Comparison of ENCODE assay signal across 13 cellular contexts in genomic region chr11:64881476-64881875, GRCh38. TPM values are rescaled to one million over a fixed set of nuclear protein-coding genes. Genes with fewer than 3 reads are reported as not detected.
DNase-seq lines count a peak whose midpoint lies in the region; ATAC-seq and TF ChIP-seq lines count a peak whose summit lies in the region.
"Had no signal": no experiment of that assay in that cellular context is flagged by ENCODE, and none has a peak within 500 bp of the region (broad histone marks: within the 10 kb centered on the region; RNA-seq: fewer than 3 reads in every experiment).

No MANE protein-coding gene starts in this region.

- no peak for TF ChIP-seq CTCF in HEK293 (tag by site-specific recombination; IDR thresholded peaks at IDR 0.05)

- H3K9me3 ChIP-seq in CD4-positive, CD25-positive, alpha-beta regulatory T cell (ENCODE audit: control insufficient read depth in 2 of 2, low read length in 2 of 2), result no peaks in the 10 kb centered on the region
- no peaks in the 10 kb centered on the region for H3K9me3 ChIP-seq in HEK293 (ENCODE audit: control insufficient read depth, insufficient read depth, low read depth, low read length)

- H3K36me3 ChIP-seq in CD4-positive, CD25-positive, alpha-beta regulatory T cell (ENCODE audit: control insufficient read depth, insufficient read depth, low read length), result peaks cover 4% of the 10 kb centered on the region
- no peaks in the 10 kb centered on the region for H3K36me3 ChIP-seq in HEK293 (ENCODE audit: control insufficient read depth in 2 of 2, insufficient read depth in 1 of 2, low read length in 2 of 2)

- H3K4me3 Mint-ChIP-seq in CD4-positive, CD25-positive, alpha-beta regulatory T cell, result peak overlapping the region in 2 of 4 donors; percentile 68 to 100
- H3K4me3 Mint-ChIP-seq in activated naive CD8-positive, alpha-beta T cell, result peak overlapping the region; percentile 40
- no peak overlapping the region for H3K4me3 Mint-ChIP-seq in natural killer cell treated with Interleukin-12 subunit alpha and Interleukin-12 subunit beta and Interleukin-15 and Interleukin-18, amount 100 ng/mL, for 72 hours
- H3K4me3 Mint-ChIP-seq: memory B cell, WTC11 had no signal

- CTCF ChIA-PET in HEK293 (lab: Yijun Ruan, JAX), result interaction anchor here (1.5 kb wide), 1 partner anchor 94 kb away, joined by 3 read pairs; no protein-coding TSS in a partner anchor

- ATAC-seq in CD4-positive, CD25-positive, alpha-beta regulatory T cell (ENCODE audit: low read depth in 2 of 2), result no peak
- ATAC-seq in natural killer cell treated with Interleukin-12 subunit alpha and Interleukin-12 subunit beta and Interleukin-15 and Interleukin-18, amount 100 ng/mL, for 72 hours, result no peak
- ATAC-seq: WTC11 had no signal

- peaks cover 45% of the 10 kb centered on the region for H3K4me1 ChIP-seq in CD4-positive, CD25-positive, alpha-beta regulatory T cell (ENCODE audit: control insufficient read depth, insufficient read depth, low read length, poor library complexity, severe bottlenecking)
- no peaks in the 10 kb centered on the region for H3K4me1 ChIP-seq in HEK293 (ENCODE audit: control insufficient read depth, insufficient read depth, low read length)

- POLR2A ChIA-PET in HEK293 (lab: Yijun Ruan, JAX), result no interaction called here

- H3K9me3 Mint-ChIP-seq in CD4-positive, CD25-positive, alpha-beta regulatory T cell, result peaks cover 0 to 3% (median 0%) of the 10 kb centered on the region in 7 donors
- no peaks in the 10 kb centered on the region for H3K9me3 Mint-ChIP-seq in activated naive CD8-positive, alpha-beta T cell (ENCODE audit: low read depth)
- no peaks in the 10 kb centered on the region for H3K9me3 Mint-ChIP-seq in natural killer cell treated with Interleukin-12 subunit alpha and Interleukin-12 subunit beta and Interleukin-15 and Interleukin-18, amount 100 ng/mL, for 72 hours
- H3K9me3 Mint-ChIP-seq: memory B cell, WTC11 had no signal

- no peaks in the 10 kb centered on the region for H3K27me3 Mint-ChIP-seq in CD4-positive, CD25-positive, alpha-beta regulatory T cell
- no peaks in the 10 kb centered on the region for H3K27me3 Mint-ChIP-seq in activated naive CD8-positive, alpha-beta T cell
- H3K27me3 Mint-ChIP-seq in natural killer cell treated with Interleukin-12 subunit alpha and Interleukin-12 subunit beta and Interleukin-15 and Interleukin-18, amount 100 ng/mL, for 72 hours, result no peaks in the 10 kb centered on the region
- H3K27me3 Mint-ChIP-seq: memory B cell had no signal

- DNase-seq in CD4-positive, CD25-positive, alpha-beta regulatory T cell, result no peak
- no peak for DNase-seq in natural killer cell treated with Interleukin-12 subunit alpha and Interleukin-12 subunit beta and Interleukin-15 and Interleukin-18, amount 100 ng/mL, for 72 hours (ENCODE audit: low spot score)
- no peak for DNase-seq in NK-92 treated with Interleukin-12 subunit alpha and Interleukin-12 subunit beta, amount 100 ng/mL, for 24 hours (lab: John Stamatoyannopoulos, UW)
- DNase-seq in cerebellum (ENCODE audit: low spot score) (no peak), hippocampal formation (lab: John Stamatoyannopoulos, UW) (no peak)
- DNase-seq: NCI-H82 had no signal

- peaks cover 11% of the 10 kb centered on the region for H3K36me3 Mint-ChIP-seq in CD4-positive, CD25-positive, alpha-beta regulatory T cell
- no peaks in the 10 kb centered on the region for H3K36me3 Mint-ChIP-seq in activated naive CD8-positive, alpha-beta T cell
- peaks cover 3% of the 10 kb centered on the region for H3K36me3 Mint-ChIP-seq in natural killer cell treated with Interleukin-12 subunit alpha and Interleukin-12 subunit beta and Interleukin-15 and Interleukin-18, amount 100 ng/mL, for 72 hours
- H3K36me3 Mint-ChIP-seq: WTC11 had no signal

- H3K4me1 Mint-ChIP-seq in CD4-positive, CD25-positive, alpha-beta regulatory T cell, result peaks cover 7 to 49% (median 37%) of the 10 kb centered on the region in 4 donors
- peaks cover 52% of the 10 kb centered on the region for H3K4me1 Mint-ChIP-seq in activated naive CD8-positive, alpha-beta T cell (ENCODE audit: low read depth)
- H3K4me1 Mint-ChIP-seq in natural killer cell treated with Interleukin-12 subunit alpha and Interleukin-12 subunit beta and Interleukin-15 and Interleukin-18, amount 100 ng/mL, for 72 hours (ENCODE audit: low read depth in 2 of 2), result peaks cover 54 to 60% of the 10 kb centered on the region in 2 donors

- no peaks in the 10 kb centered on the region for H3K27me3 ChIP-seq in CD4-positive, CD25-positive, alpha-beta regulatory T cell (ENCODE audit: control insufficient read depth, insufficient read depth, low read length)

- no peak overlapping the region for H3K27ac ChIP-seq in CD4-positive, CD25-positive, alpha-beta regulatory T cell (ENCODE audit: insufficient read depth, low read length, poor library complexity, severe bottlenecking)
- H3K27ac ChIP-seq in HEK293 (ENCODE audit: extremely low read depth, low read depth, low read length), result no peak overlapping the region

- H3K27ac Mint-ChIP-seq in CD4-positive, CD25-positive, alpha-beta regulatory T cell, result peak overlapping the region; percentile 71 to 96 (median 92)
- peak overlapping the region; percentile 41 for H3K27ac Mint-ChIP-seq in activated naive CD8-positive, alpha-beta T cell
- H3K27ac Mint-ChIP-seq in natural killer cell treated with Interleukin-12 subunit alpha and Interleukin-12 subunit beta and Interleukin-15 and Interleukin-18, amount 100 ng/mL, for 72 hours, result peak overlapping the region; percentile 97 to 99
- H3K27ac Mint-ChIP-seq: WTC11 had no signal

- no peak overlapping the region for H3K4me3 ChIP-seq in CD4-positive, CD25-positive, alpha-beta regulatory T cell (ENCODE audit: low read depth, low read length)
- no peak overlapping the region for H3K4me3 ChIP-seq in HEK293 (ENCODE audit: low read depth, low read length)

TF ChIP-seq in HEK293, 187 proteins besides CTCF, POLR2A, EP300 and RAD21:
- TF ChIP-seq ZBTB6 (tag by site-specific recombination; IDR thresholded peaks at IDR 0.05), result peak; percentile 79
- no peak for TF ChIP-seq ZNF274 (IDR thresholded peaks at IDR 0.05; ENCODE audit: low read length)
- no peak for TF ChIP-seq ZNF274 (tag by site-specific recombination; IDR thresholded peaks at IDR 0.05; ENCODE audit: borderline replicate concordance)
- TF ChIP-seq ZBTB44 (tag by site-specific recombination; IDR thresholded peaks at IDR 0.05), result 0 out of 2 replicates have a peak, but pooled peaks have one; percentile 28
- TF ChIP-seq KLF1 (tag by site-specific recombination; IDR thresholded peaks at IDR 0.05), result no peak

RNA-seq across cellular contexts. Expression of gene EHD1, which starts 3.1 kb away (rescaled TPM):
- total RNA-seq in CD4-positive, CD25-positive, alpha-beta regulatory T cell, result 201 TPM
- 100 to 1,000 TPM; 180 to 223 (median 183) TPM for polyA plus RNA-seq in CD4-positive, CD25-positive, alpha-beta regulatory T cell
- 100 to 1,000 TPM; 202 to 235 TPM for total RNA-seq in natural killer cell treated with Interleukin-12 subunit alpha and Interleukin-12 subunit beta and Interleukin-15 and Interleukin-18, amount 100 ng/mL, for 72 hours
- 34.0 TPM for total RNA-seq in cerebellum

RNA-seq across cellular contexts. Expression of gene ATG2A, which starts 35.5 kb away (rescaled TPM):
- 234 TPM for total RNA-seq in CD4-positive, CD25-positive, alpha-beta regulatory T cell
- 1 to 10 TPM; 5.8 to 8.0 (median 6.4) TPM for polyA plus RNA-seq in CD4-positive, CD25-positive, alpha-beta regulatory T cell
- 10 to 100 TPM; 24.1 to 31.9 TPM for total RNA-seq in natural killer cell treated with Interleukin-12 subunit alpha and Interleukin-12 subunit beta and Interleukin-15 and Interleukin-18, amount 100 ng/mL, for 72 hours
- 9.6 TPM for total RNA-seq in cerebellum

RNA-seq across cellular contexts. Expression of gene CDC42BPG, which starts 37.0 kb away (rescaled TPM):
- total RNA-seq in CD4-positive, CD25-positive, alpha-beta regulatory T cell, result 11.6 TPM
- polyA plus RNA-seq in CD4-positive, CD25-positive, alpha-beta regulatory T cell, result under 1 TPM in 2 of 4 donors, not detected in 2; 0.11 to 0.13 TPM
- 1 to 10 TPM in 1 of 2 donors, under 1 TPM in 1; 0.59 to 1.9 TPM for total RNA-seq in natural killer cell treated with Interleukin-12 subunit alpha and Interleukin-12 subunit beta and Interleukin-15 and Interleukin-18, amount 100 ng/mL, for 72 hours
- total RNA-seq in cerebellum, result 1.4 TPM

RNA-seq across cellular contexts. Expression of gene PPP2R5B, which starts 43.0 kb away (rescaled TPM):
- total RNA-seq in CD4-positive, CD25-positive, alpha-beta regulatory T cell, result 34.5 TPM
- polyA plus RNA-seq in CD4-positive, CD25-positive, alpha-beta regulatory T cell, result 1 to 10 TPM; 3.6 to 4.9 (median 3.8) TPM
- total RNA-seq in natural killer cell treated with Interleukin-12 subunit alpha and Interleukin-12 subunit beta and Interleukin-15 and Interleukin-18, amount 100 ng/mL, for 72 hours, result 10 to 100 TPM; 32.6 to 35.6 TPM
- total RNA-seq in cerebellum, result 18.2 TPM

RNA-seq across cellular contexts. Expression of gene GPHA2, which starts 54.2 kb away (rescaled TPM):
- total RNA-seq in CD4-positive, CD25-positive, alpha-beta regulatory T cell, result not detected
- not detected for polyA plus RNA-seq in CD4-positive, CD25-positive, alpha-beta regulatory T cell
- total RNA-seq in natural killer cell treated with Interleukin-12 subunit alpha and Interleukin-12 subunit beta and Interleukin-15 and Interleukin-18, amount 100 ng/mL, for 72 hours, result not detected
- total RNA-seq in cerebellum, result not detected
- total RNA-seq: renal cortical epithelial cell, subcutaneous adipose tissue had no signal
- polyA plus RNA-seq: esophagus had no signal

Comparison
In these comparisons a context has a peak if more than half of its experiments do, and no peak if none do; other contexts are left out.
1. H3K27ac Mint-ChIP-seq: peak in every context shown above with its lines; median percentile 98 in natural killer cell treated with Interleukin-12 subunit alpha and Interleukin-12 subunit beta and Interleukin-15 and Interleukin-18, amount 100 ng/mL, for 72 hours; 92 in CD4-positive, CD25-positive, alpha-beta regulatory T cell; 41 in activated naive CD8-positive, alpha-beta T cell.